ENCODE assay signal across 15 cellular contexts in genomic region chr9:129895376-129896268, GRCh38.
DNase-seq lines count a peak whose midpoint lies in the region; ATAC-seq and TF ChIP-seq lines count a peak whose summit lies in the region.
"Had no signal": no experiment of that assay in that cellular context is flagged by ENCODE, and none has a peak within 500 bp of the region (broad histone marks: within the 10 kb centered on the region; RNA-seq: fewer than 3 reads in every experiment).

No MANE protein-coding gene starts in this region.

- H3K27ac Mint-ChIP-seq in activated naive CD8-positive, alpha-beta T cell treated with anti-CD3 and anti-CD28 coated beads, Interleukin-2, amount 10 ng/mL, durations not matched to agents 7 days and 5 days, result peak overlapping the region; percentile 92

- H3K4me1 ChIP-seq in foreskin keratinocyte, result no peaks in the 10 kb centered on the region

- no peak overlapping the region for H3K27ac ChIP-seq in foreskin keratinocyte
- H3K27ac ChIP-seq: ascending aorta had no signal

- ATAC-seq in activated naive CD8-positive, alpha-beta T cell treated with anti-CD3 and anti-CD28 coated beads, Interleukin-2, amount 10 ng/mL, durations not matched to agents 7 days and 5 days (ENCODE audit: low read depth), result no peak
- ATAC-seq in GM21786 (IDR thresholded peaks at IDR 0.05; ENCODE audit: unreplicated experiment), result no peak
- ATAC-seq in foreskin keratinocyte, result no peak
- ATAC-seq: activated CD4-positive, CD25-positive, alpha-beta regulatory T cell treated with anti-CD3 and anti-CD28 coated beads, Interleukin-2, amount 50 U/mL, for 24 hours had no signal

- H3K27me3 ChIP-seq in foreskin keratinocyte, result no peaks in the 10 kb centered on the region
- H3K27me3 ChIP-seq: ascending aorta had no signal

- H3K36me3 Mint-ChIP-seq in activated naive CD8-positive, alpha-beta T cell treated with anti-CD3 and anti-CD28 coated beads, Interleukin-2, amount 10 ng/mL, durations not matched to agents 7 days and 5 days, result peaks cover 74% of the 10 kb centered on the region

- no peaks in the 10 kb centered on the region for H3K9me3 Mint-ChIP-seq in activated naive CD8-positive, alpha-beta T cell treated with anti-CD3 and anti-CD28 coated beads, Interleukin-2, amount 10 ng/mL, durations not matched to agents 7 days and 5 days

- no peak for TF ChIP-seq CTCF in foreskin keratinocyte (conservative IDR thresholded peaks at IDR 0.05)

- POLR2A ChIA-PET in activated naive CD8-positive, alpha-beta T cell treated with anti-CD3 and anti-CD28 coated beads, Interleukin-2, amount 10 ng/mL, durations not matched to agents 7 days and 5 days (lab: Charles Lee), result interaction anchor here (0.6 to 1.8 kb wide), 8 partner anchors 9 to 143 kb away, joined by 3 to 11 read pairs (median 3); no protein-coding TSS in a partner anchor

- no peaks in the 10 kb centered on the region for H3K27me3 Mint-ChIP-seq in activated naive CD8-positive, alpha-beta T cell treated with anti-CD3 and anti-CD28 coated beads, Interleukin-2, amount 10 ng/mL, durations not matched to agents 7 days and 5 days

- DNase-seq in HUDEP-2 (lab: John Stamatoyannopoulos, UW; ENCODE audit: unreplicated experiment in 76 of 76), result peak in 39 of 76 experiments; percentile 3 to 63 (median 31)
- peak in 3 of 5 experiments; percentile 51 to 90 (median 54) for DNase-seq in T-helper 2 cell
- no peak for DNase-seq in activated naive CD8-positive, alpha-beta T cell treated with anti-CD3 and anti-CD28 coated beads, Interleukin-2, amount 10 ng/mL, durations not matched to agents 7 days and 5 days
- peak; percentile 27 to 35 for DNase-seq in stimulated activated CD4-positive, alpha-beta T cell treated with anti-CD3 and anti-CD28 coated beads, Interleukin-2, amount 100 ng/mL, for 24 hours
- DNase-seq in inferior parietal cortex (ENCODE audit: extremely low spot score), result no peak
- DNase-seq in NCI-H1694 treated with DMSO at 0.1 percent for 48 hours (lab: John Stamatoyannopoulos, UW), result no peak
- no peak for DNase-seq in foreskin keratinocyte
- DNase-seq: Calu3, GOT3, mesendoderm, NCI-H1105, NCI-H524 had no signal

- H3K4me3 Mint-ChIP-seq in activated naive CD8-positive, alpha-beta T cell treated with anti-CD3 and anti-CD28 coated beads, Interleukin-2, amount 10 ng/mL, durations not matched to agents 7 days and 5 days, result peak overlapping the region; percentile 67

- peaks cover 62% of the 10 kb centered on the region for H3K4me1 Mint-ChIP-seq in activated naive CD8-positive, alpha-beta T cell treated with anti-CD3 and anti-CD28 coated beads, Interleukin-2, amount 10 ng/mL, durations not matched to agents 7 days and 5 days

Comparison
In these comparisons a context has a peak if more than half of its experiments do, and no peak if none do; other contexts are left out.
1. DNase-seq: peak in HUDEP-2 (39 of 76), T-helper 2 cell (3 of 5) and stimulated activated CD4-positive, alpha-beta T cell treated with anti-CD3 and anti-CD28 coated beads, Interleukin-2, amount 100 ng/mL, for 24 hours (2 of 2); none in activated naive CD8-positive, alpha-beta T cell treated with anti-CD3 and anti-CD28 coated beads, Interleukin-2, amount 10 ng/mL, durations not matched to agents 7 days and 5 days (single experiment), inferior parietal cortex (single experiment), NCI-H1694 treated with DMSO at 0.1 percent for 48 hours (single experiment) and foreskin keratinocyte (0 of 2).